2 cellular contexts compared by ENCODE assay signal in the genomic region with DNA sequence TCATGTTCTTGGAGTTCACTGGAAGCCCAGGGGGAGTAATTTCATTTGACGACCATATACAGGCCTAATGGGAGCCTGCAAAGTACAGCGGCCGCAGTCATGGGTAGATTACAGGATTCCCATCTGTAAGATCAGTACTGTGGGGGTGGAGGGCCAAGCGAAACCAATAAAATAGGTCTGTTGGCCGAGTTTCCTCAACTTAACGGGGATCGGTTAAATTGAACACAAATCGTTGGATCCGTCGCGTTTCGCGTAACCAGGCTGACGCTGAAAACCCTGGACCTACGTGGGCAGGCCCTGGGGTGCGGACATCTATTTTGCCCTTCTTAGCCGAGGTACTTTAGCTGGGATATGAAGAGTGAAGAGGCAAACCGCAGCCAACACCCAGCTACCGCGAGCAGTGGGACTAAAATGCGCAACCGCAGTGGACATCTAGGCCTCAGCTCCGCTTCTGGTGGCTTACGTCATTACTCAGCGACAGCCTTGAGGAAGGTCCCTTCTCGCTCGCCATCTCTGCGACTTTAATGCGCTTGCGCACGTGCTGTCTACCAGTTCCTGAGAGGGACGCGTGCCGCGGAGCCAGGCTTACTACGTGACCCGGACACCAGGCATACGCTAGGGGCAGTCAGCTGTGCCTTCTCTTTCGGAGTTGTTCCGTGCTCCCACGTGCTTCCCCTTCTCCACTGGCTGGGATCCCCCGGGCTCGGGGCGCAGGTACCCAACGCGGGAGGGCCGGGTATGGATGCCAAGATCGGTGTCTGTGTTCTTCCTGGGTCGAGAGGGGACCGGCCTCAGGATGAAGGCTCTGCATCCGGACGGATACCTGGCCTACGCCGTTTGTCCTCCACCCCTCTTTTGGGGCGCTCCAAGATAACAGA.
A peak's percentile ranks its signal among the peaks of the same experiment; 100 is the strongest.
TF ChIP-seq lines count a peak whose summit lies in the region.

A gene (plus strand): TSS at position 551 of the 878 bp plus-strand sequence. CDS start 2,597 bp downstream, outside the sequence.

TF ChIP-seq in IMR-90, 13 proteins besides CTCF, POLR2A, EP300 and RAD21:
- no peak for TF ChIP-seq RFX5 (IDR thresholded peaks at IDR 0.05; ENCODE audit: low read depth, low read length)
- TF ChIP-seq, protein P1, sequence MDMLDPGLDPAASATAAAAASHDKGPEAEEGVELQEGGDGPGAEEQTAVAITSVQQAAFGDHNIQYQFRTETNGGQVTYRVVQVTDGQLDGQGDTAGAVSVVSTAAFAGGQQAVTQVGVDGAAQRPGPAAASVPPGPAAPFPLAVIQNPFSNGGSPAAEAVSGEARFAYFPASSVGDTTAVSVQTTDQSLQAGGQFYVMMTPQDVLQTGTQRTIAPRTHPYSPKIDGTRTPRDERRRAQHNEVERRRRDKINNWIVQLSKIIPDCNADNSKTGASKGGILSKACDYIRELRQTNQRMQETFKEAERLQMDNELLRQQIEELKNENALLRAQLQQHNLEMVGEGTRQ (IDR thresholded peaks at IDR 0.05; ENCODE audit: low read depth, low read length) = peak; percentile 84
- peak; percentile 62 for TF ChIP-seq CEBPB (IDR thresholded peaks at IDR 0.05; ENCODE audit: low read depth, low read length)
- peak; percentile 15; the same call in 1 of the 2 replicates for TF ChIP-seq NFE2L2 (IDR thresholded peaks at IDR 0.05; ENCODE audit: low read depth, low read length)
- TF ChIP-seq RCOR1 (IDR thresholded peaks at IDR 0.05; ENCODE audit: insufficient replicate concordance, low read length) = no peak
- peak; percentile 100 for TF ChIP-seq MXI1 (IDR thresholded peaks at IDR 0.05; ENCODE audit: borderline replicate concordance, low read depth, low read length)
- no peak for TF ChIP-seq MAFK (IDR thresholded peaks at IDR 0.05; ENCODE audit: low read depth, low read length)
- TF ChIP-seq BHLHE40 (IDR thresholded peaks at IDR 0.05; ENCODE audit: low read depth, low read length) = peak; percentile 99
- TF ChIP-seq CHD1 (IDR thresholded peaks at IDR 0.05; ENCODE audit: low read depth, low read length) = no peak
- TF ChIP-seq MAZ (IDR thresholded peaks at IDR 0.05; ENCODE audit: borderline replicate concordance, low read depth, low read length) = no peak
- peak; percentile 28; the same call in 1 of the 2 replicates for TF ChIP-seq FOS (IDR thresholded peaks at IDR 0.05; ENCODE audit: low read depth, low read length)
- TF ChIP-seq SMC3 (IDR thresholded peaks at IDR 0.05; ENCODE audit: low read depth, low read length) = no peak
- TF ChIP-seq, protein P2, sequence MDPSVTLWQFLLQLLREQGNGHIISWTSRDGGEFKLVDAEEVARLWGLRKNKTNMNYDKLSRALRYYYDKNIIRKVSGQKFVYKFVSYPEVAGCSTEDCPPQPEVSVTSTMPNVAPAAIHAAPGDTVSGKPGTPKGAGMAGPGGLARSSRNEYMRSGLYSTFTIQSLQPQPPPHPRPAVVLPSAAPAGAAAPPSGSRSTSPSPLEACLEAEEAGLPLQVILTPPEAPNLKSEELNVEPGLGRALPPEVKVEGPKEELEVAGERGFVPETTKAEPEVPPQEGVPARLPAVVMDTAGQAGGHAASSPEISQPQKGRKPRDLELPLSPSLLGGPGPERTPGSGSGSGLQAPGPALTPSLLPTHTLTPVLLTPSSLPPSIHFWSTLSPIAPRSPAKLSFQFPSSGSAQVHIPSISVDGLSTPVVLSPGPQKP (IDR thresholded peaks at IDR 0.05; ENCODE audit: borderline replicate concordance, low read depth, low read length) = no peak

TF ChIP-seq in endothelial cell of umbilical vein, 7 proteins besides CTCF, POLR2A, EP300 and RAD21:
- TF ChIP-seq FOS (IDR thresholded peaks at IDR 0.05; ENCODE audit: borderline replicate concordance, insufficient read depth, low read length) (no peak), POLR2AphosphoS5 (IDR thresholded peaks at IDR 0.05; ENCODE audit: insufficient read depth, low read depth, low read length) (peak; percentile 100), MYC (IDR thresholded peaks at IDR 0.05; ENCODE audit: low read depth, low read length) (peak; percentile 99), GATA2 (IDR thresholded peaks at IDR 0.05; ENCODE audit: insufficient read depth, insufficient read length, low read depth, low read length) (no peak), JUN (IDR thresholded peaks at IDR 0.05; ENCODE audit: borderline replicate concordance, insufficient read depth, insufficient read length, low read depth) (peak; percentile 37), EZH2 (IDR thresholded peaks at IDR 0.05; ENCODE audit: borderline replicate concordance, low read depth, low read length, severe bottlenecking) (no peak)
- TF ChIP-seq, protein P3, sequence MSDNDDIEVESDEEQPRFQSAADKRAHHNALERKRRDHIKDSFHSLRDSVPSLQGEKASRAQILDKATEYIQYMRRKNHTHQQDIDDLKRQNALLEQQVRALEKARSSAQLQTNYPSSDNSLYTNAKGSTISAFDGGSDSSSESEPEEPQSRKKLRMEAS (IDR thresholded peaks at IDR 0.05; ENCODE audit: insufficient read depth, insufficient read length) = peak; percentile 99
